Comparison of ENCODE assay signal across 9 cellular contexts in the genomic region with DNA sequence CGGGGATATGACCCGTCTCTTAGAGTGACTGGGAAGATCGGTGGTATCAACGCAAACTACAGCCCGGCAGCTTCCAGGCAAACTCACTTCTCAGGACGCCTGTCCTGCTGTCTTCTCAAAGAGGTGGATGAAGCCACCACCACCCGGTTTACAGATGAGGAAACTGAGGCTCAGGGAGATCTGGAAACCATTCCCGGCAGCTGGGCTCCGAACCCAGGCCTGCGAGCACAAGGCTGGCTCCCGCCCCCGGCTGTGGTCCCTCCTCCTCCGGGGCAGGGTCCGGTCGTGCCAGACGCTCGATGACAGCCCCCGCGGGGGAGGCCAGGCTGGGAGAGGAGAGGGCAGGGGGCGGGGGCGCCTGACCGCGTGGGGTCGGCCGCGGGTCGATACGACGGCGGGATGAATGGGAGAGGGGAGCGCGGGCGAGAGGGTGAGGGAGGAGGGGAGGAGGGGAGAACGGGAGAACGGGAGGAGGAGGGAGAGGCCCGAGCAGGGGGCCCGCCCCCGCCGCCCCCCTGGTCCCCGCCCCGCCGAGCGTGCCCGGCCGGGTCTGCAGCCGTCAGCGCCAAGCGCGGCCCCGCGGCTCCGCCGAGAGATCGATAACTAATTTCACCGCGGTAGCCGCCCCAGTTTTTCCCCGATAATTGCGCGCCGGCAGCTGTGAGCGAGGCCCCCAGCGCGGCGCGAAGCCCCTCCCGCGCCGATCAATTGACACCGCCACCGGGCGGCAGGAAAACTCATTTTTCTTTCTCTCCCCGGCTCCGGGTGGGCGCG. TPM values are rescaled to one million over a fixed set of nuclear protein-coding genes. Genes with fewer than 3 reads are reported as not detected.
DNase-seq lines count a peak whose midpoint lies in the region; ATAC-seq and TF ChIP-seq lines count a peak whose summit lies in the region.
"Had no signal": no experiment of that assay in that cellular context is flagged by ENCODE, and none has a peak within 500 bp of the region (broad histone marks: within the 10 kb centered on the region; RNA-seq: fewer than 3 reads in every experiment).

No MANE protein-coding gene starts in this region.

- no peaks in the 10 kb centered on the region for H3K9me3 Mint-ChIP-seq in neural crest cell

- TF ChIP-seq CTCF in BE2C (IDR thresholded peaks at IDR 0.05; ENCODE audit: low read depth, low read length) (no peak), neural crest cell (conservative IDR thresholded peaks at IDR 0.05) (no peak)

- no peak for ATAC-seq in GM21528 (IDR thresholded peaks at IDR 0.05; ENCODE audit: low FRiP score, unreplicated experiment)

- H3K27ac Mint-ChIP-seq in neural crest cell (ENCODE audit: unreplicated experiment) = peak overlapping the region; percentile 35

- H3K27me3 ChIP-seq in BE2C (no peaks in the 10 kb centered on the region), MG63 (peaks cover 6% of the 10 kb centered on the region)
- H3K27me3 ChIP-seq in effector memory CD4-positive, alpha-beta T cell (replicated peaks; ENCODE audit: control insufficient read depth, insufficient read depth, low read length, poor library complexity, severe bottlenecking) = peaks cover 20% of the 10 kb centered on the region

- H3K4me3 ChIP-seq in BE2C (ENCODE audit: low read depth, low read length) = peak overlapping the region; percentile 60
- peak overlapping the region; percentile 22; the same call in 1 of the 2 replicates for H3K4me3 ChIP-seq in MG63
- peak overlapping the region; percentile 67 for H3K4me3 ChIP-seq in effector memory CD4-positive, alpha-beta T cell (ENCODE audit: insufficient read depth, low read depth, low read length, poor library complexity, severe bottlenecking)

- H3K4me1 Mint-ChIP-seq in neural crest cell = peaks cover 19% of the 10 kb centered on the region

- peak overlapping the region; percentile 83 for H3K4me3 Mint-ChIP-seq in neural crest cell

- H3K27me3 Mint-ChIP-seq in neural crest cell (ENCODE audit: low read depth) = peaks cover 6% of the 10 kb centered on the region

- no peaks in the 10 kb centered on the region for H3K4me1 ChIP-seq in BE2C
- H3K4me1 ChIP-seq in effector memory CD4-positive, alpha-beta T cell (ENCODE audit: control insufficient read depth, insufficient read depth, low read length, poor library complexity, severe bottlenecking) = peaks cover 7% of the 10 kb centered on the region

- H3K36me3 ChIP-seq in BE2C (no peaks in the 10 kb centered on the region), MG63 (no peaks in the 10 kb centered on the region)
- H3K36me3 ChIP-seq in effector memory CD4-positive, alpha-beta T cell (ENCODE audit: control insufficient read depth, insufficient read depth, low read length) = no peaks in the 10 kb centered on the region

- no peaks in the 10 kb centered on the region for H3K36me3 Mint-ChIP-seq in neural crest cell (ENCODE audit: low read depth)

- no peaks in the 10 kb centered on the region for H3K9me3 ChIP-seq in BE2C
- H3K9me3 ChIP-seq in MG63 = no peaks in the 10 kb centered on the region
- no peaks in the 10 kb centered on the region for H3K9me3 ChIP-seq in effector memory CD4-positive, alpha-beta T cell (ENCODE audit: control insufficient read depth, low read length)

- H3K27ac ChIP-seq in effector memory CD4-positive, alpha-beta T cell (ENCODE audit: insufficient read depth, low read length, poor library complexity, severe bottlenecking) = no peak overlapping the region

- DNase-seq in BE2C (peak; percentile 51), MG63 (no peak), neural crest cell (ENCODE audit: low read depth, low spot score) (peak; percentile 64), occipital lobe (lab: John Stamatoyannopoulos, UW) (no peak), NCI-H446 treated with DMSO at 0.1 percent for 48 hours (lab: John Stamatoyannopoulos, UW) (no peak), GM19238 (ENCODE audit: insufficient read length, low spot score) (no peak)
- no peak for DNase-seq in effector memory CD4-positive, alpha-beta T cell

RNA-seq across cellular contexts. Expression of gene IGLL1, which starts 14.0 kb away (rescaled TPM):
- polyA plus RNA-seq in BE2C (2012; ENCODE audit: insufficient read depth, insufficient read length, low read depth) = not detected
- not detected in 2 replicates for total RNA-seq in MG63 (2014; rRNA removed; shearing (Covaris generic); ENCODE audit: low replicate concordance)
- total RNA-seq in neural crest cell (not detected in 2 replicates), occipital lobe (not detected)
- total RNA-seq: temporal lobe had no signal

Comparison
In these comparisons a context has a peak if more than half of its experiments do, and no peak if none do; other contexts are left out.
1. DNase-seq: peak in BE2C (single experiment) and neural crest cell (single experiment); none in MG63 (single experiment), effector memory CD4-positive, alpha-beta T cell (0 of 3), occipital lobe (single experiment), NCI-H446 treated with DMSO at 0.1 percent for 48 hours (single experiment) and GM19238 (single experiment).
2. Peak in every context shown above with its lines, with median percentiles within 50 percentile points of each other: H3K4me3 ChIP-seq.